ENCODE assay signal across 16 cellular contexts in genomic region chr17:3817851-3818605, GRCh38.
"Had no signal": no experiment of that assay in that cellular context is flagged by ENCODE, and none has a peak within 500 bp of the region (broad histone marks: within the 10 kb centered on the region; RNA-seq: fewer than 3 reads in every experiment).

No MANE protein-coding gene starts in this region.

- H3K4me3 Mint-ChIP-seq: activated CD4-positive, alpha-beta T cell treated with anti-CD3 and anti-CD28 coated beads, Interleukin-2, amount 10 ng/mL, durations not matched to agents 24 days and 14 days; activated naive CD8-positive, alpha-beta T cell had no signal

- H3K4me3 ChIP-seq: breast epithelium, gastrocnemius medialis, hepatocyte, ovary, transverse colon had no signal

- H3K9ac ChIP-seq: SK-N-SH had no signal

- H3K4me1 ChIP-seq: breast epithelium, transverse colon had no signal

- H3K27me3 ChIP-seq: breast epithelium, gastrocnemius medialis, hepatocyte, ovary, transverse colon had no signal

- H3K4me2 ChIP-seq: hepatocyte, SK-N-SH had no signal

- H3K9me3 Mint-ChIP-seq: activated CD4-positive, alpha-beta T cell treated with anti-CD3 and anti-CD28 coated beads, Interleukin-2, amount 10 ng/mL, durations not matched to agents 24 days and 14 days had no signal

- H3K27me3 Mint-ChIP-seq: activated CD4-positive, alpha-beta T cell treated with anti-CD3 and anti-CD28 coated beads, Interleukin-2, amount 10 ng/mL, durations not matched to agents 24 days and 14 days; activated naive CD8-positive, alpha-beta T cell had no signal

- H3K27ac ChIP-seq: breast epithelium, gastrocnemius medialis, hepatocyte, ovary, transverse colon, VCaP had no signal

- H2AFZ ChIP-seq: hepatocyte had no signal

- ATAC-seq: gastrocnemius medialis had no signal

- H3K36me3 ChIP-seq: ovary had no signal

- H3K9me3 ChIP-seq: breast epithelium, gastrocnemius medialis, ovary, SK-N-SH, transverse colon had no signal

- H3K27ac Mint-ChIP-seq: activated CD4-positive, alpha-beta T cell treated with anti-CD3 and anti-CD28 coated beads, Interleukin-2, amount 10 ng/mL, durations not matched to agents 24 days and 14 days; activated naive CD8-positive, alpha-beta T cell had no signal

- DNase-seq: activated CD4-positive, alpha-beta T cell treated with anti-CD3 and anti-CD28 coated beads, Interleukin-2, amount 10 ng/mL, durations not matched to agents 24 days and 14 days; activated CD8-positive, alpha-beta memory T cell treated with anti-CD3 and anti-CD28 coated beads for 24 hours; activated T-cell treated with anti-CD3 and anti-CD28 coated beads for 4 hours; gastrocnemius medialis; kidney glomerular epithelial cell; mesendoderm; ovary; retina; SK-N-SH; small intestine; T-helper 1 cell; transverse colon had no signal

- H3K79me2 ChIP-seq: hepatocyte had no signal
